ENCODE assay signal across 9 cellular contexts in genomic region chr5:59126665-59127354, GRCh38.
DNase-seq lines count a peak whose midpoint lies in the region; ATAC-seq, FAIRE-seq and TF ChIP-seq lines count a peak whose summit lies in the region.
"Had no signal": no experiment of that assay in that cellular context is flagged by ENCODE, and none has a peak within 500 bp of the region (broad histone marks: within the 10 kb centered on the region; RNA-seq: fewer than 3 reads in every experiment).

No MANE protein-coding gene starts in this region.

- peak overlapping the region in 1 of 2 donors; percentile 39 for H3K27ac ChIP-seq in thoracic aorta

- peaks cover 15% of the 10 kb centered on the region for H3K4me1 Mint-ChIP-seq in activated T-helper 2 cell treated with anti-CD3 and anti-CD28 coated beads, Interferon-gamma antibody, Interleukin-2, Interleukin-4, amounts not matched to agents 10 μg/mL and 5 μg/mL and 100 μg/mL, durations not matched to agents 14 hours and 24 hours and 36 hours (ENCODE audit: low read depth)

- no peaks in the 10 kb centered on the region for H3K36me3 ChIP-seq in thoracic aorta

- no peak overlapping the region for H3K27ac Mint-ChIP-seq in activated T-helper 2 cell treated with anti-CD3 and anti-CD28 coated beads, Interferon-gamma antibody, Interleukin-2, Interleukin-4, amounts not matched to agents 10 μg/mL and 5 μg/mL and 100 μg/mL, durations not matched to agents 14 hours and 24 hours and 36 hours

- peak; percentile 60 for FAIRE-seq in islet of Langerhans (lab: Jason Lieb, UNC)
- FAIRE-seq: K562 had no signal

- no peaks in the 10 kb centered on the region for H3K27me3 Mint-ChIP-seq in activated T-helper 2 cell treated with anti-CD3 and anti-CD28 coated beads, Interferon-gamma antibody, Interleukin-2, Interleukin-4, amounts not matched to agents 10 μg/mL and 5 μg/mL and 100 μg/mL, durations not matched to agents 14 hours and 24 hours and 36 hours (ENCODE audit: low read depth)

- no peak for TF ChIP-seq CTCF in thoracic aorta (IDR thresholded peaks at IDR 0.05)

- DNase-seq in NCI-H2029 treated with DMSO at 0.1 percent for 48 hours (lab: John Stamatoyannopoulos, UW) (peak; percentile 62), NCI-H2029 (lab: John Stamatoyannopoulos, UW) (no peak), thoracic aorta (ENCODE audit: low spot score) (no peak), NCI-H1694 treated with DMSO at 0.1 percent for 48 hours (lab: John Stamatoyannopoulos, UW) (no peak), NCI-H128 (lab: John Stamatoyannopoulos, UW; ENCODE audit: unreplicated experiment) (no peak)
- DNase-seq in activated T-helper 2 cell treated with anti-CD3 and anti-CD28 coated beads, Interferon-gamma antibody, Interleukin-2, Interleukin-4, amounts not matched to agents 10 μg/mL and 5 μg/mL and 100 μg/mL, durations not matched to agents 14 hours and 24 hours and 36 hours (ENCODE audit: low spot score) = peak; percentile 34

- H3K9me3 ChIP-seq in thoracic aorta = no peaks in the 10 kb centered on the region

- H3K27me3 ChIP-seq in thoracic aorta (replicated peaks; ENCODE audit: insufficient read depth) = no peaks in the 10 kb centered on the region

- H3K4me3 ChIP-seq in thoracic aorta = peak overlapping the region; percentile 73
- H3K4me3 ChIP-seq: K562 had no signal

- no peak for ATAC-seq in thoracic aorta (ENCODE audit: insufficient number of reproducible peaks, low FRiP score, low read depth)
- ATAC-seq in GM21737 (IDR thresholded peaks at IDR 0.05; ENCODE audit: unreplicated experiment) = no peak

- peaks cover 4% of the 10 kb centered on the region for H3K9me3 Mint-ChIP-seq in activated T-helper 2 cell treated with anti-CD3 and anti-CD28 coated beads, Interferon-gamma antibody, Interleukin-2, Interleukin-4, amounts not matched to agents 10 μg/mL and 5 μg/mL and 100 μg/mL, durations not matched to agents 14 hours and 24 hours and 36 hours

- peaks cover 3% of the 10 kb centered on the region for H3K36me3 Mint-ChIP-seq in activated T-helper 2 cell treated with anti-CD3 and anti-CD28 coated beads, Interferon-gamma antibody, Interleukin-2, Interleukin-4, amounts not matched to agents 10 μg/mL and 5 μg/mL and 100 μg/mL, durations not matched to agents 14 hours and 24 hours and 36 hours (ENCODE audit: low read depth)

- no peak overlapping the region for H3K4me3 Mint-ChIP-seq in activated T-helper 2 cell treated with anti-CD3 and anti-CD28 coated beads, Interferon-gamma antibody, Interleukin-2, Interleukin-4, amounts not matched to agents 10 μg/mL and 5 μg/mL and 100 μg/mL, durations not matched to agents 14 hours and 24 hours and 36 hours (ENCODE audit: low read depth)

- intact Hi-C loops in activated T-helper 2 cell treated with anti-CD3 and anti-CD28 coated beads, Interferon-gamma antibody, Interleukin-2, Interleukin-4, amounts not matched to agents 10 μg/mL and 5 μg/mL and 100 μg/mL, durations not matched to agents 14 hours and 24 hours and 36 hours (cut with micrococcal nuclease) = loop anchor here (1.0 kb wide), 7 partner anchors 26 to 241 kb away; no protein-coding TSS in a partner anchor

- peaks cover 13 to 14% of the 10 kb centered on the region in 2 donors for H3K4me1 ChIP-seq in thoracic aorta (ENCODE audit: control insufficient read depth in 1 of 2, low read depth in 2 of 2)

Comparison
In these comparisons a context has a peak if more than half of its experiments do, and no peak if none do; other contexts are left out.
1. DNase-seq: peak in NCI-H2029 treated with DMSO at 0.1 percent for 48 hours (single experiment) and activated T-helper 2 cell treated with anti-CD3 and anti-CD28 coated beads, Interferon-gamma antibody, Interleukin-2, Interleukin-4, amounts not matched to agents 10 μg/mL and 5 μg/mL and 100 μg/mL, durations not matched to agents 14 hours and 24 hours and 36 hours (single experiment); none in NCI-H2029 (single experiment), thoracic aorta (single experiment), NCI-H1694 treated with DMSO at 0.1 percent for 48 hours (single experiment) and NCI-H128 (single experiment).